Comparison of ENCODE assay signal across 18 cellular contexts in the genomic region with DNA sequence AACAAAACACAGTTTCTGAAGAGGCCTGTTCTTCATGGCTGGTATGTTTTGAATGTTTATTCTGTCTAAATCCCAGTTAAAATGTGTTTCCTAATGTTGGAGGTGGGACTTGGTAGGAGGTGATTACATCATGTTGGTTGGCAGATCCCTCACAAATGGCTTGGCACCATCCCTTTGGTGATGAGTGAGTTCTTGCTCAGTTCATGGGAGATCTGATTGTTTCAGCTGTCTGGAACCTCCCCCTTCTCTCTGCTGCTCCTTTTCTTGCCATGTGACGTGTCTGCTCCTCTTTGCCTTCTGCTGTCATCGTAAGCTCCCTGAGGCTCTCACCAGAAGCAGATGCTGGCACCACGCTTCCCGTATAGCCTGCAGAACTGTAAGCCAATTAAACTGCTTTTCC.
"Had no signal": no experiment of that assay in that cellular context is flagged by ENCODE, and none has a peak within 500 bp of the region (broad histone marks: within the 10 kb centered on the region; RNA-seq: fewer than 3 reads in every experiment).

No MANE protein-coding gene starts in this region.

- H3K9me3 Mint-ChIP-seq: activated CD4-positive, alpha-beta T cell treated with anti-CD3 and anti-CD28 coated beads, Interleukin-2, amount 10 ng/mL, durations not matched to agents 7 days and 5 days had no signal

- H3K4me3 Mint-ChIP-seq: activated CD4-positive, alpha-beta T cell treated with anti-CD3 and anti-CD28 coated beads, Interleukin-2, amount 10 ng/mL, durations not matched to agents 7 days and 5 days; activated naive CD8-positive, alpha-beta T cell treated with anti-CD3 and anti-CD28 coated beads for 36 hours; mesothelial cell of epicardium; natural killer cell had no signal

- FAIRE-seq: astrocyte, frontal cortex, keratinocyte had no signal

- ATAC-seq: left lobe of liver, natural killer cell, upper lobe of right lung had no signal

- H3K27ac Mint-ChIP-seq: activated CD4-positive, alpha-beta T cell treated with anti-CD3 and anti-CD28 coated beads, Interleukin-2, amount 10 ng/mL, durations not matched to agents 7 days and 5 days; activated naive CD8-positive, alpha-beta T cell treated with anti-CD3 and anti-CD28 coated beads for 36 hours; mesothelial cell of epicardium; natural killer cell had no signal

- H3K27me3 Mint-ChIP-seq: activated CD4-positive, alpha-beta T cell treated with anti-CD3 and anti-CD28 coated beads, Interleukin-2, amount 10 ng/mL, durations not matched to agents 7 days and 5 days; activated naive CD8-positive, alpha-beta T cell treated with anti-CD3 and anti-CD28 coated beads for 36 hours had no signal

- H3K36me3 Mint-ChIP-seq: activated naive CD8-positive, alpha-beta T cell treated with anti-CD3 and anti-CD28 coated beads for 36 hours; mesothelial cell of epicardium; natural killer cell had no signal

- H3K36me3 ChIP-seq: spleen, upper lobe of right lung, WERI-Rb-1 had no signal

- H3K27me3 ChIP-seq: spleen, upper lobe of right lung had no signal

- H3K4me1 Mint-ChIP-seq: activated CD4-positive, alpha-beta T cell treated with anti-CD3 and anti-CD28 coated beads, Interleukin-2, amount 10 ng/mL, durations not matched to agents 7 days and 5 days; activated naive CD8-positive, alpha-beta T cell treated with anti-CD3 and anti-CD28 coated beads for 36 hours; mesothelial cell of epicardium; natural killer cell had no signal

- DNase-seq: activated CD4-positive, alpha-beta T cell treated with anti-CD3 and anti-CD28 coated beads, Interleukin-2, amount 10 ng/mL, durations not matched to agents 7 days and 5 days; activated CD4-positive, CD25-positive, alpha-beta regulatory T cell treated with anti-CD3 and anti-CD28 coated beads, Interleukin-2, amount 50 U/mL, for 72 hours; activated naive CD4-positive, alpha-beta T cell treated with Interleukin-2 at 50 U/mL for 16 hours; activated naive CD8-positive, alpha-beta T cell treated with anti-CD3 and anti-CD28 coated beads for 36 hours; activated T-cell treated with anti-CD3 and anti-CD28 coated beads, Interleukin-2, amount 50 U/mL, for 48 hours; cortex of kidney; natural killer cell; SK-N-SH; spleen; stimulated activated CD4-positive, alpha-beta T cell treated with anti-CD3 and anti-CD28 coated beads, Interleukin-4, amount 100 ng/mL, for 1 hour; stimulated activated naive CD4-positive, alpha-beta T cell; upper lobe of right lung; WERI-Rb-1 had no signal

- H3K4me3 ChIP-seq: spleen, upper lobe of right lung had no signal
